13 cellular contexts compared by ENCODE assay signal in the genomic region with DNA sequence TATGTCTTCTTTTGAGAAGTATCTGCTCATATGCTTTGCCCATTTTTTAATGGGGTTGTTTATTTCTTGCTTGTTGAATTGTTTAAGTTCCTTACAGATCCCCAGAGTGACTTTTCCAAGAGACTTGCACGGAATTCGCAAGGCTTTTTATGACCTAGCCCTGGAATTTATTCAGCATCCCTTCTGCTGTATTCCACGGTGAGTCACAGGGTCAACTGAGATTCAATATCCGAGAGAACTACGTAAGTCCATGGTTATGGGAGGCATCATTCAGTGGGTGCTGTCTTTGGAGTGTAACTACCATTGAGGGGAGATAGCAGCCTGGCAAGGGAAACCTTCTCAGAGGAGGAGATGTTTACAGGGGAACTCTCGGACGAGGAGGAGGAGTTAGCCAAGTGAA. TPM values are rescaled to one million over a fixed set of nuclear protein-coding genes. Genes with fewer than 3 reads are reported as not detected.
A peak's percentile ranks its signal among the peaks of the same experiment; 100 is the strongest.
DNase-seq lines count a peak whose midpoint lies in the region; ATAC-seq, FAIRE-seq and TF ChIP-seq lines count a peak whose summit lies in the region.
"Had no signal": no experiment of that assay in that cellular context is flagged by ENCODE, and none has a peak within 500 bp of the region (broad histone marks: within the 10 kb centered on the region; RNA-seq: fewer than 3 reads in every experiment).

No MANE protein-coding gene starts in this region.

- no peaks in the 10 kb centered on the region for H3K27me3 ChIP-seq in smooth muscle cell (ENCODE audit: low read depth)

- no peak for ATAC-seq in activated T-helper 17 cell treated with anti-CD3 and anti-CD28 coated beads, Interleukin-2, amount 50 U/mL, for 72 hours (replicated peaks)
- ATAC-seq in mucosa of descending colon = no peak
- ATAC-seq: stimulated activated naive CD8-positive, alpha-beta T cell treated with anti-CD3 and anti-CD28 coated beads, Interleukin-15, Interleukin-2, amounts not matched to agents 100 U/mL and 50 U/mL, for 24 hours had no signal

- peaks cover 14% of the 10 kb centered on the region for H3F3A ChIP-seq in smooth muscle cell (ENCODE audit: low read depth)

- DNase-seq in H54 (ENCODE audit: insufficient read length, low spot score) (peak; percentile 40), SW 1271 (lab: John Stamatoyannopoulos, UW) (peak; percentile 98 to 99), fibroblast of the aortic adventitia (ENCODE audit: low read depth) (peak; percentile 80), smooth muscle cell (lab: John Stamatoyannopoulos, UW; ENCODE audit: unreplicated experiment) (no peak), mucosa of descending colon (no peak)
- DNase-seq in activated CD4-positive, CD25-positive, alpha-beta regulatory T cell treated with anti-CD3 and anti-CD28 coated beads, Interleukin-2, amount 50 U/mL, for 72 hours = no peak
- DNase-seq in central memory CD4-positive, alpha-beta T cell = no peak
- DNase-seq: hypothalamus; naive B cell; NCI-H1694; stimulated activated naive CD8-positive, alpha-beta T cell treated with anti-CD3 and anti-CD28 coated beads, Interleukin-15, Interleukin-2, amounts not matched to agents 100 U/mL and 50 U/mL, for 24 hours had no signal

- intact Hi-C loops in mucosa of descending colon (cut with DNase I, micrococcal nuclease) = no loop called here

- H3K4me1 Mint-ChIP-seq in activated T-helper 17 cell treated with anti-CD3 and anti-CD28 coated beads, Interleukin-2, amount 50 U/mL, for 72 hours = no peaks in the 10 kb centered on the region

- no peak overlapping the region for H2AFZ ChIP-seq in smooth muscle cell (ENCODE audit: low read depth)

- peak overlapping the region; percentile 74 for H3K27ac ChIP-seq in smooth muscle cell (ENCODE audit: low read depth)
- H3K27ac ChIP-seq: HL-60 had no signal

- H3K4me1 ChIP-seq in smooth muscle cell (ENCODE audit: low read depth) = peaks cover 12% of the 10 kb centered on the region
- peaks cover 19% of the 10 kb centered on the region for H3K4me1 ChIP-seq in mucosa of descending colon (ENCODE audit: low read depth)

- no peaks in the 10 kb centered on the region for H4K20me1 ChIP-seq in smooth muscle cell (ENCODE audit: low read depth)

- no peak for TF ChIP-seq POLR2A in H54 (IDR thresholded peaks at IDR 0.05; ENCODE audit: low read depth, low read length)

- TF ChIP-seq CTCF in fibroblast of the aortic adventitia (IDR thresholded peaks at IDR 0.05; ENCODE audit: insufficient read depth, low read length) = no peak
- no peak for TF ChIP-seq CTCF in smooth muscle cell (IDR thresholded peaks at IDR 0.05; ENCODE audit: borderline replicate concordance, insufficient read depth, poor library complexity, severe bottlenecking)
- no peak for TF ChIP-seq CTCF in mucosa of descending colon (IDR thresholded peaks at IDR 0.05)

- H3K9me3 ChIP-seq in smooth muscle cell (replicated peaks; ENCODE audit: low read depth) = no peaks in the 10 kb centered on the region
- H3K9me3 ChIP-seq in mucosa of descending colon = no peaks in the 10 kb centered on the region

- no peaks in the 10 kb centered on the region for H3K9me3 Mint-ChIP-seq in activated T-helper 17 cell treated with anti-CD3 and anti-CD28 coated beads, Interleukin-2, amount 50 U/mL, for 72 hours
- H3K9me3 Mint-ChIP-seq: naive B cell had no signal

- H3K36me3 ChIP-seq in smooth muscle cell (ENCODE audit: low read depth) (no peaks in the 10 kb centered on the region), mucosa of descending colon (ENCODE audit: low read depth) (no peaks in the 10 kb centered on the region)

- no peak overlapping the region for H3K4me3 Mint-ChIP-seq in activated T-helper 17 cell treated with anti-CD3 and anti-CD28 coated beads, Interleukin-2, amount 50 U/mL, for 72 hours
- H3K4me3 Mint-ChIP-seq: naive B cell had no signal

- no peaks in the 10 kb centered on the region for H3K79me2 ChIP-seq in smooth muscle cell (ENCODE audit: low read depth)

- FAIRE-seq in H54 (lab: Jason Lieb, UNC) = peak; percentile 86

- H3K36me3 Mint-ChIP-seq in activated T-helper 17 cell treated with anti-CD3 and anti-CD28 coated beads, Interleukin-2, amount 50 U/mL, for 72 hours (ENCODE audit: low read depth) = no peaks in the 10 kb centered on the region

- no peaks in the 10 kb centered on the region for H3K27me3 Mint-ChIP-seq in activated T-helper 17 cell treated with anti-CD3 and anti-CD28 coated beads, Interleukin-2, amount 50 U/mL, for 72 hours
- H3K27me3 Mint-ChIP-seq: naive B cell had no signal

- H3K27ac Mint-ChIP-seq in activated T-helper 17 cell treated with anti-CD3 and anti-CD28 coated beads, Interleukin-2, amount 50 U/mL, for 72 hours = no peak overlapping the region
- H3K27ac Mint-ChIP-seq: naive B cell had no signal

- 12% methylated on average over 7 of the region's 7 CpGs for WGBS in smooth muscle cell (ENCODE audit: low lambda C conversion rate)

- no peak overlapping the region for H3K9ac ChIP-seq in smooth muscle cell (ENCODE audit: low read depth)

- no peak overlapping the region for H3K4me3 ChIP-seq in fibroblast of the aortic adventitia (ENCODE audit: low read depth, low read length)
- H3K4me3 ChIP-seq in smooth muscle cell = no peak overlapping the region
- no peak overlapping the region for H3K4me3 ChIP-seq in mucosa of descending colon

- H3K4me2 ChIP-seq in smooth muscle cell = peak overlapping the region; percentile 10

RNA-seq across cellular contexts. Expression of gene GPRC5A, which starts 20.9 kb away (rescaled TPM):
- 5.4 and 15.5 TPM in 2 replicates for total RNA-seq in fibroblast of the aortic adventitia (ENCODE audit: low replicate concordance)
- 39.2 and 47.5 TPM in 2 replicates for total RNA-seq in smooth muscle cell
- polyA plus RNA-seq in smooth muscle cell = 13.6 and 79.1 TPM in 2 replicates
- total RNA-seq in activated T-helper 17 cell treated with anti-CD3 and anti-CD28 coated beads, Interleukin-2, amount 50 U/mL, for 72 hours = 1 to 10 TPM in 1 of 2 donors, under 1 TPM in 1; 0.99 to 2.9 TPM
- total RNA-seq in mucosa of descending colon = 100 to 1,000 TPM; 136 to 326 (median 320) TPM

RNA-seq across cellular contexts. Expression of gene DDX47, which starts 57.3 kb away (rescaled TPM):
- total RNA-seq in fibroblast of the aortic adventitia (ENCODE audit: low replicate concordance) (55.3 and 68.4 TPM in 2 replicates), smooth muscle cell (82.8 and 95.6 TPM in 2 replicates), mucosa of descending colon (10 to 100 TPM; 35.0 to 45.4 (median 40.9) TPM)
- polyA plus RNA-seq in smooth muscle cell = 61.8 and 63.3 TPM in 2 replicates
- total RNA-seq in activated T-helper 17 cell treated with anti-CD3 and anti-CD28 coated beads, Interleukin-2, amount 50 U/mL, for 72 hours = 10 to 100 TPM; 90.0 to 90.4 TPM

Comparison
In these comparisons a context has a peak if more than half of its experiments do, and no peak if none do; other contexts are left out.
1. DNase-seq: peak in H54 (single experiment), SW 1271 (2 of 2) and fibroblast of the aortic adventitia (single experiment); none in smooth muscle cell (single experiment), activated CD4-positive, CD25-positive, alpha-beta regulatory T cell treated with anti-CD3 and anti-CD28 coated beads, Interleukin-2, amount 50 U/mL, for 72 hours (single experiment), central memory CD4-positive, alpha-beta T cell (single experiment) and mucosa of descending colon (0 of 3).